23 cellular contexts compared by ENCODE assay signal in the genomic region with DNA sequence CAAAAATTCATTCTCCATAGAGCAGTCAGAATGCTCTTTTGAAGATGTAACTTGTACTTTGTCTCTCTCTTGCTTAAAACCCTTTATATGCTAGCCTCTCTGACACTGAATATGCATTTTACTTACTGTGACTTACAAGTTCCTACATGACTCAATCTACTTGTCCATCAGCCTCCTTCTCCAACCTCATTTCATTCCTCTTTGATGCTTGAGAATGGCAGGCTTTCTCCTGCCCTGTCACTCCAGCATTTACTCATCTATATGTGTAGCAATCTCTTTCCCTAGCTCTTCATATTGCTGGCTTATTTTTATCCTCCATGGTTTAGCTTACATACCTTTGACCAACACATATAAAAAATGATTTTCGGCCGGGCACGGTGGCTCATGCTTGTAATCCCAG.
"Had no signal": no experiment of that assay in that cellular context is flagged by ENCODE, and none has a peak within 500 bp of the region (broad histone marks: within the 10 kb centered on the region; RNA-seq: fewer than 3 reads in every experiment).

No MANE protein-coding gene starts in this region.

- H3K36me3 ChIP-seq: colonic mucosa, esophagus squamous epithelium, gastrocnemius medialis, heart left ventricle, left lung, neural progenitor cell, prostate gland, right atrium auricular region, thoracic aorta, tibial nerve, upper lobe of left lung had no signal

- H3K27me3 ChIP-seq: colonic mucosa, esophagus squamous epithelium, gastrocnemius medialis, hepatocyte, left lung, neural progenitor cell, right atrium auricular region, tibial nerve, upper lobe of left lung had no signal

- H3K4me3 ChIP-seq: colonic mucosa, esophagus squamous epithelium, gastrocnemius medialis, heart left ventricle, hepatocyte, left lung, mucosa of descending colon, neural progenitor cell, prostate gland, right atrium auricular region, thoracic aorta, tibial nerve, upper lobe of left lung had no signal

- ATAC-seq: gastrocnemius medialis; heart left ventricle; left cardiac atrium; left lung; mucosa of descending colon; natural killer cell treated with Interleukin-12 subunit alpha and Interleukin-12 subunit beta and Interleukin-15 and Interleukin-18, amount 100 ng/mL, for 72 hours; sciatic nerve; stimulated activated memory B cell treated with anti-CD40 and anti-IgM and Interleukin-4, amounts not matched to agents 10 μg/mL and 1 μg/mL and 100 μg/mL, for 72 hours; stimulated activated naive CD8-positive, alpha-beta T cell treated with anti-CD3 and anti-CD28 coated beads, Interleukin-15, Interleukin-2, amounts not matched to agents 100 U/mL and 50 U/mL, for 24 hours had no signal

- H3K9me3 ChIP-seq: colonic mucosa, gastrocnemius medialis, prostate gland had no signal

- H3K4me1 ChIP-seq: colonic mucosa, gastrocnemius medialis, heart left ventricle, left lung, neural progenitor cell, prostate gland, right atrium auricular region, tibial nerve, upper lobe of left lung had no signal

- H3K79me2 ChIP-seq: hepatocyte had no signal

- H2AFZ ChIP-seq: hepatocyte, neural progenitor cell had no signal

- DNase-seq: colonic mucosa; effector CD8-positive, alpha-beta T cell; endodermal cell; esophagus squamous epithelium; gastrocnemius medialis; heart left ventricle; left cardiac atrium; mesenchymal stem cell; mucosa of descending colon; naive B cell; stimulated activated CD4-positive, alpha-beta T cell treated with anti-CD3 and anti-CD28 coated beads, Interleukin-4, amount 100 ng/mL, for 4 hours; stimulated activated naive CD8-positive, alpha-beta T cell treated with anti-CD3 and anti-CD28 coated beads, Interleukin-15, Interleukin-2, amounts not matched to agents 100 U/mL and 50 U/mL, for 24 hours had no signal

- H3K4me2 ChIP-seq: hepatocyte, neural progenitor cell had no signal

- H3K9ac ChIP-seq: neural progenitor cell had no signal

- H3K27ac ChIP-seq: colonic mucosa, esophagus squamous epithelium, gastrocnemius medialis, heart left ventricle, hepatocyte, left lung, neural progenitor cell, prostate gland, right atrium auricular region, thoracic aorta, tibial nerve, upper lobe of left lung had no signal
